ENCODE assay signal across 29 cellular contexts in the genomic region with DNA sequence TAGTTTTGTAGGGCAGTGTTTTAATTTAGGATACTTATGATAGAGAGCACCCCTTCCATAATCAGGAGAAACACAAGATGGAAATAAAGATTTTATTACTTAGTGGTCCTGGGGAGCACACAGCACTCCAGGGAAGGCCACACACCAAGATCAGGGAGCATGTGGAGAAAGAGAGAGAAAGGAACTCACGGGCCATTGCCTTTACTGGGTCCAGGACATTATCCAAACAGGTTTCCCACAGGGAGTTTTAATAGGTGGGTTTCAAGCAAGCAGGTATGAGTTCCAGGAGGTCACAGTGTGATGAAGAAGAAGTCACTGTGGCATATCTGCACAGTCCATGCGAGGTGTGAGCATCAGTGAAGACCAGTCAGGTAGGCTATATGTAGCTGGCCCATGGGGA.
"Had no signal": no experiment of that assay in that cellular context is flagged by ENCODE, and none has a peak within 500 bp of the region (broad histone marks: within the 10 kb centered on the region; RNA-seq: fewer than 3 reads in every experiment).

No MANE protein-coding gene starts in this region.

- DNase-seq: activated B cell treated with CpG ODN at 0.5 μM for 24 hours; activated CD4-positive, alpha-beta T cell treated with anti-CD3 and anti-CD28 coated beads, Interleukin-2, amount 50 U/mL, for 1 hour; activated gamma-delta T cell; cortex of kidney; effector memory CD8-positive, alpha-beta T cell; erythroblast; islet precursor cell; left ventricle myocardium inferior; mucosa of descending colon; occipital lobe; psoas muscle; sigmoid colon; stimulated activated CD4-positive, alpha-beta T cell treated with anti-CD3 and anti-CD28 coated beads, Interleukin-15, amount 100 ng/mL, for 24 hours; stimulated activated CD4-positive, alpha-beta T cell treated with anti-CD3 and anti-CD28 coated beads, Interleukin-2, amount 100 ng/mL, for 24 hours; stimulated activated naive CD4-positive, alpha-beta T cell; T-cell had no signal

- H3K4me3 Mint-ChIP-seq: activated B cell treated with CpG ODN at 0.5 μM for 24 hours; activated naive CD8-positive, alpha-beta T cell; activated T-helper 1 cell treated with anti-CD3 and anti-CD28 coated beads, Interleukin-12 subunit alpha, Interleukin-12 subunit beta, Interleukin-2, Interleukin-4 antibody, amounts not matched to agents 30 ng/mL and 10 ng/mL and 1 ng/mL, durations not matched to agents 14 hours and 24 hours and 36 hours; brain; effector memory CD8-positive, alpha-beta T cell; neural progenitor cell; T-cell; T-helper 2 cell treated with Interferon-gamma antibody and Interleukin-4, amounts not matched to agents 5 μg/mL and 100 μg/mL, for 36 hours; type B pancreatic cell had no signal

- ATAC-seq: gastroesophageal sphincter, mucosa of descending colon, psoas muscle had no signal

- H3K4me1 ChIP-seq: ascending aorta, parathyroid adenoma had no signal

- H3K27ac ChIP-seq: ascending aorta, cardiac muscle cell, gastroesophageal sphincter, hepatocyte, left ventricle myocardium inferior, neural progenitor cell, parathyroid adenoma, psoas muscle, sigmoid colon, thoracic aorta, vagina had no signal

- H3K27me3 ChIP-seq: ascending aorta, cardiac muscle cell, gastroesophageal sphincter, hepatocyte, neural progenitor cell, sigmoid colon, vagina had no signal

- H3K27ac Mint-ChIP-seq: activated B cell treated with CpG ODN at 0.5 μM for 24 hours; activated T-helper 1 cell treated with anti-CD3 and anti-CD28 coated beads, Interleukin-12 subunit alpha, Interleukin-12 subunit beta, Interleukin-2, Interleukin-4 antibody, amounts not matched to agents 30 ng/mL and 10 ng/mL and 1 ng/mL, durations not matched to agents 14 hours and 24 hours and 36 hours; brain; neural progenitor cell; T-helper 2 cell treated with Interferon-gamma antibody and Interleukin-4, amounts not matched to agents 5 μg/mL and 100 μg/mL, for 36 hours; type B pancreatic cell had no signal

- H3K9me3 Mint-ChIP-seq: activated B cell treated with CpG ODN at 0.5 μM for 24 hours; activated T-helper 1 cell treated with anti-CD3 and anti-CD28 coated beads, Interleukin-12 subunit alpha, Interleukin-12 subunit beta, Interleukin-2, Interleukin-4 antibody, amounts not matched to agents 30 ng/mL and 10 ng/mL and 1 ng/mL, durations not matched to agents 14 hours and 24 hours and 36 hours; brain; effector memory CD8-positive, alpha-beta T cell; neural progenitor cell; T-cell; T-helper 2 cell treated with Interferon-gamma antibody and Interleukin-4, amounts not matched to agents 5 μg/mL and 100 μg/mL, for 36 hours; type B pancreatic cell had no signal

- H3K27me3 Mint-ChIP-seq: activated B cell treated with CpG ODN at 0.5 μM for 24 hours; activated naive CD8-positive, alpha-beta T cell; brain; effector memory CD8-positive, alpha-beta T cell; T-cell; type B pancreatic cell had no signal

- H3K36me3 Mint-ChIP-seq: neural progenitor cell had no signal
